1 cellular context compared by ENCODE assay signal in the genomic region with DNA sequence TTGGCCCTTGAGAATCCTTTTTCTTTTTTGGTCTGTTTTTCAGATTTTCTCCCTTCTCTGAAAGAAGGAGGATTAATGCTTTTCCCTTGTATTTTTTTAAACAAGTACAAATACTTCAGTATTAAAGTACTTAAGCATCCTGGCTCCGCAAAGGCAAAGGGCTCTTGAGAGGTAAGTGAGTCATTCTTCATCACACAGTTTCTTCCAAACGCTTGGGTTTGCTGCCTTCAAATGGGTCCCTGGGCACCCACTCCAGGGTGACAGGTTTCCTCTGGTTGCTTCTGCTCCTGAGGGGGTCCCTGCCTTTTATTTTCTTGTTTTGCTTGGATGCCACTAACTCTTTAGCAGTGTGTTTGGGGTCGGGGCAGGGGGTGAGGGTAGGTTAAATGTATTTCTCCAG.
TF ChIP-seq lines count a peak whose summit lies in the region.

No MANE protein-coding gene starts in this region.

TF ChIP-seq in SK-N-SH, 30 proteins besides CTCF, POLR2A, EP300 and RAD21 (continued from another document):
- TF ChIP-seq IRF3 (IDR thresholded peaks at IDR 0.05; ENCODE audit: low read depth, low read length) = no peak
- no peak for TF ChIP-seq FOXJ3 (CRISPR knock-in tag; IDR thresholded peaks at IDR 0.05)
- no peak for TF ChIP-seq RCOR1 (IDR thresholded peaks at IDR 0.05; ENCODE audit: low read length)
- TF ChIP-seq FOXM1 (IDR thresholded peaks at IDR 0.05; ENCODE audit: low read depth) = no peak
- no peak for TF ChIP-seq TEAD4 (IDR thresholded peaks at IDR 0.05; ENCODE audit: borderline replicate concordance, insufficient read depth)
- TF ChIP-seq RFX5 (IDR thresholded peaks at IDR 0.05; ENCODE audit: low read length) = no peak
